In the genomic region with DNA sequence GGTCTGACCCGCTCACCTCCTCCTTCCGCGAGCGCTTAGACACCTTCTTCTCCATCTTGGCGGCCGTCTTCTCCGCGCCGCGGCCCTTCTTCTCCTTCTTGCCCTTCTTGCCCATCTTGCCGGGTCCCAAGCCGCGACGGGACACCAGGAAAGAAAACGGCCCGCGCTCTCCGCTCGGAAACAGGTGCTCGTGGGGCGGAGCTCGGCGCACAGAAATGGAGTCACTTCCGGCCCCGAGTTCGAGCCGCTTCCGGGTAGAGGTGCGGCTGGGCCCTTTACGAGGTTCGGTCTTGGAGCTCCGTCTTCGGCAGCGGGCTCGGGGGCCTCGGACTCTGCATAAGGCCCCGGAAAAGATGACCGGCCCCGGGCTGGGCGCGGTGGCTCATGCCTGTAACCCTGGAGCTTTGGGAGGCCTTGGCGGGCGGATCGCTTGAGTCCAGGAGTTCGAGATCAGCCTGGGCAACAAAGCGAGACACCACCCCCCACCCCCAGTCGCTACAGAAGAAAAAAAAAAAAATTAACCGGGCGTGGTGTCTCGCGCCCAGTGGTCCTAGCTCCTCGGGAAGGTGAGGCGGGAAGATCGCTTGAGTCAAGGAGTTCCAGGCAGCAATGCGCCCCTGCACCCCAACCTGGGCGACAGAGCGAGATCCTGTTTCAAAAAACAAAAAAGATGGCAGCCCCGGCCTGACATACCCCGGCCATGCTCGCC, we compare ENCODE assay signal across 8 cellular contexts. TPM values are rescaled to one million over a fixed set of nuclear protein-coding genes. Genes with fewer than 3 reads are reported as not detected.
DNase-seq lines count a peak whose midpoint lies in the region; ATAC-seq and TF ChIP-seq lines count a peak whose summit lies in the region.

Gene KLHDC4, minus strand, starts transcription at position 211 of the 709 bp plus-strand sequence. Its CDS starts 96 bp downstream, at position 115.

- peak within 1 kb of the TSS; percentile 96 for H3K27ac Mint-ChIP-seq in activated CD4-positive, alpha-beta T cell treated with anti-CD3 and anti-CD28 coated beads, Interleukin-2, amount 10 ng/mL, durations not matched to agents 24 days and 14 days

- ATAC-seq in GM18517 (IDR thresholded peaks at IDR 0.05; ENCODE audit: unreplicated experiment) (peak; percentile 54), HG03066 (IDR thresholded peaks at IDR 0.05; ENCODE audit: low read depth, unreplicated experiment) (peak; percentile 70), left colon (peak; percentile 92)

- H3K4me3 ChIP-seq in colonic mucosa: peak within 1 kb of the TSS; percentile 97

- peaks cover 32% of the 10 kb centered on the region for H3K4me1 Mint-ChIP-seq in activated CD4-positive, alpha-beta T cell treated with anti-CD3 and anti-CD28 coated beads, Interleukin-2, amount 10 ng/mL, durations not matched to agents 24 days and 14 days

- H3K36me3 ChIP-seq in colonic mucosa: no peaks in the 10 kb centered on the region

- no peak for TF ChIP-seq CTCF in colonic mucosa (IDR thresholded peaks at IDR 0.05)

- H3K36me3 Mint-ChIP-seq in activated CD4-positive, alpha-beta T cell treated with anti-CD3 and anti-CD28 coated beads, Interleukin-2, amount 10 ng/mL, durations not matched to agents 24 days and 14 days (ENCODE audit: low read depth): peaks cover 29% of the 10 kb centered on the region

- H3K4me1 ChIP-seq in colonic mucosa: peaks cover 6% of the 10 kb centered on the region

- H3K9me3 ChIP-seq in colonic mucosa: no peaks in the 10 kb centered on the region

- peak within 1 kb of the TSS; percentile 87 to 91 for H3K9ac ChIP-seq in colonic mucosa (ENCODE audit: low read depth in 2 of 2, low read length in 2 of 2)

- H3K27me3 Mint-ChIP-seq in activated CD4-positive, alpha-beta T cell treated with anti-CD3 and anti-CD28 coated beads, Interleukin-2, amount 10 ng/mL, durations not matched to agents 24 days and 14 days: no peaks in the 10 kb centered on the region

- H3K4me3 Mint-ChIP-seq in activated CD4-positive, alpha-beta T cell treated with anti-CD3 and anti-CD28 coated beads, Interleukin-2, amount 10 ng/mL, durations not matched to agents 24 days and 14 days: peak within 1 kb of the TSS; percentile 98

- peak; percentile 91 for DNase-seq in 8988T
- DNase-seq in NCI-H524 (lab: John Stamatoyannopoulos, UW): peak; percentile 73 to 78
- peak; percentile 97 for DNase-seq in activated CD4-positive, alpha-beta T cell treated with anti-CD3 and anti-CD28 coated beads, Interleukin-2, amount 10 ng/mL, durations not matched to agents 24 days and 14 days
- DNase-seq in colonic mucosa: peak; percentile 91
- peak; percentile 88 to 94 for DNase-seq in left colon
- DNase-seq in stimulated activated CD4-positive, alpha-beta T cell treated with anti-CD3 and anti-CD28 coated beads, Interleukin-1b, Interleukin-23, amount 100 ng/mL, for 4 hours (ENCODE audit: low read depth in 2 of 2): peak; percentile 77 to 80

- intact Hi-C loops in activated CD4-positive, alpha-beta T cell treated with anti-CD3 and anti-CD28 coated beads, Interleukin-2, amount 10 ng/mL, durations not matched to agents 24 days and 14 days (cut with micrococcal nuclease): loop anchor here (2.0 to 5.0 kb wide), 2 partner anchors 214 to 377 kb away; no protein-coding TSS in a partner anchor
- intact Hi-C loops in colonic mucosa (cut with DNase I): loop anchor here (10.0 kb wide), 1 partner anchor 809 kb away; the partner anchor contains the start of gene ZC3H18
- intact Hi-C loops in left colon (cut with DNase I, micrococcal nuclease): loop anchor here in 1 of 2 donors (10.0 kb wide), 1 partner anchor 181 kb away; no protein-coding TSS in a partner anchor

- peak within 1 kb of the TSS; percentile 70 for H3K27ac ChIP-seq in colonic mucosa

- no peaks in the 10 kb centered on the region for H3K27me3 ChIP-seq in colonic mucosa

- no peaks in the 10 kb centered on the region for H3K9me3 Mint-ChIP-seq in activated CD4-positive, alpha-beta T cell treated with anti-CD3 and anti-CD28 coated beads, Interleukin-2, amount 10 ng/mL, durations not matched to agents 24 days and 14 days

RNA-seq across cellular contexts. Expression of gene KLHDC4, which starts in this region (rescaled TPM):
- 76.1 and 91.0 TPM in 2 replicates for total RNA-seq in activated CD4-positive, alpha-beta T cell treated with anti-CD3 and anti-CD28 coated beads, Interleukin-2, amount 10 ng/mL, durations not matched to agents 24 days and 14 days
- total RNA-seq in colonic mucosa (10 to 100 TPM; 21.8 to 79.4 TPM), left colon (100 to 1,000 TPM in 1 of 2 donors, 10 to 100 TPM in 1; 28.7 to 118 TPM)

Comparison
In these comparisons a context has a peak if more than half of its experiments do, and no peak if none do; other contexts are left out.
1. Peak in every context shown above with its lines: DNase-seq, ATAC-seq, H3K4me3 ChIP-seq and H3K27ac ChIP-seq.